In genomic region chr13:105737688-105738087, GRCh38 we compare ENCODE assay signal across 7 cellular contexts.
"Had no signal": no experiment of that assay in that cellular context is flagged by ENCODE, and none has a peak within 500 bp of the region (broad histone marks: within the 10 kb centered on the region; RNA-seq: fewer than 3 reads in every experiment).

No MANE protein-coding gene starts in this region.

- DNase-seq: H7, HFFc6, IMR-90, KG1 had no signal

- ATAC-seq: GM23338, HCT116, K562 had no signal
